ENCODE assay signal across 9 cellular contexts in the genomic region with DNA sequence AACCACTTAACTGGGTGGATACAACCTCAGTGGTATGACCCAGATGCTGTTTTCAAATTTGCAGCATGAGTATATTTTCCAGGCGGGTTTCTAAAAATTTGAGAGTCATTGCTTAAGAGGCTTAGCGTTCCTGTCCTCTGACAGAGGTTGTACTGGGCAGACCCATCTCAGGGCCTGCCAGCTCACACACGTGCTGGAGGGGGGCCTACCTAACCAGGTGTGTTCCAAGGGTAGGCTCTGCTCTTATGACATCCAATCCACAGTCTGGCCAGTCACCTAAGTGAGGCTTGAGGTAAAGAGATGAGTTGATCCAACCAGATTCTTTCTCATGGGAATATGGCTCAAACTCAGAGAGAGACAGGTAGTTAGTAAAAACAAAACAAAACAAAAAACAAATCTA. TPM values are rescaled to one million over a fixed set of nuclear protein-coding genes. Genes with fewer than 3 reads are reported as not detected.
A peak's percentile ranks its signal among the peaks of the same experiment; 100 is the strongest.
DNase-seq lines count a peak whose midpoint lies in the region; ATAC-seq, FAIRE-seq and TF ChIP-seq lines count a peak whose summit lies in the region.
"Had no signal": no experiment of that assay in that cellular context is flagged by ENCODE, and none has a peak within 500 bp of the region (broad histone marks: within the 10 kb centered on the region; RNA-seq: fewer than 3 reads in every experiment).

No MANE protein-coding gene starts in this region.

- no peak for ATAC-seq in CD4-positive, alpha-beta T cell (ENCODE audit: poor library complexity)
- no peak for ATAC-seq in HG02852 (IDR thresholded peaks at IDR 0.05; ENCODE audit: unreplicated experiment)
- no peak for ATAC-seq in sciatic nerve

- no peaks in the 10 kb centered on the region for H3K9me2 ChIP-seq in Karpas-422 (replicated peaks; ENCODE audit: insufficient read depth, low read length)

- TF ChIP-seq CTCF in CD4-positive, alpha-beta T cell (IDR thresholded peaks at IDR 0.05): no peak
- TF ChIP-seq CTCF in dorsolateral prefrontal cortex (IDR thresholded peaks at IDR 0.05 in 54 of 56, conservative IDR thresholded peaks at IDR 0.05 in 2 of 56; ENCODE audit: low read depth in 1 of 56, partially characterized antibody in 56 of 56): no peak
- TF ChIP-seq CTCF in neural crest cell (conservative IDR thresholded peaks at IDR 0.05): no peak

- H2AFZ ChIP-seq in Karpas-422 (ENCODE audit: low read length): no peak overlapping the region

- CTCF ChIA-PET in CD4-positive, alpha-beta T cell (lab: Charles Lee): interaction anchor here (1.9 to 2.1 kb wide), 2 partner anchors 44 to 116 kb away, joined by 4 to 7 read pairs; no protein-coding TSS in a partner anchor

- peak overlapping the region; percentile 98 for H3K27ac ChIP-seq in CD4-positive, alpha-beta T cell (ENCODE audit: low read depth, low read length)
- H3K27ac ChIP-seq in Karpas-422 (ENCODE audit: low read length) (peak overlapping the region; percentile 55; the same call in 1 of the 2 replicates), dorsolateral prefrontal cortex (peak overlapping the region in 26 of 59 donors; percentile 92 to 100 (median 98))

- H3K9me3 ChIP-seq in CD4-positive, alpha-beta T cell (ENCODE audit: control insufficient read depth, low read length): no peaks in the 10 kb centered on the region
- H3K9me3 ChIP-seq in Karpas-422 (ENCODE audit: low read length): no peaks in the 10 kb centered on the region

- peaks cover 50% of the 10 kb centered on the region for H3K36me3 Mint-ChIP-seq in CD4-positive, alpha-beta T cell (ENCODE audit: low read depth)
- peaks cover 18% of the 10 kb centered on the region for H3K36me3 Mint-ChIP-seq in neural crest cell (ENCODE audit: low read depth)

- H3K4me1 Mint-ChIP-seq in CD4-positive, alpha-beta T cell (ENCODE audit: low read depth): peaks cover 38% of the 10 kb centered on the region
- H3K4me1 Mint-ChIP-seq in neural crest cell: peaks cover 27% of the 10 kb centered on the region

- peak overlapping the region; percentile 100 for H3K27ac Mint-ChIP-seq in CD4-positive, alpha-beta T cell
- no peak overlapping the region for H3K27ac Mint-ChIP-seq in neural crest cell (ENCODE audit: unreplicated experiment)

- H3K9me3 Mint-ChIP-seq in CD4-positive, alpha-beta T cell: no peaks in the 10 kb centered on the region
- no peaks in the 10 kb centered on the region for H3K9me3 Mint-ChIP-seq in neural crest cell

- POLR2A ChIA-PET in CD4-positive, alpha-beta T cell (lab: Charles Lee): interaction anchor here (1.7 to 4.0 kb wide), 3 partner anchors 80 to 408 kb away, joined by 4 to 74 read pairs (median 9); no protein-coding TSS in a partner anchor

- no peaks in the 10 kb centered on the region for H3K27me3 ChIP-seq in CD4-positive, alpha-beta T cell (ENCODE audit: control insufficient read depth, insufficient read depth, low read length)
- H3K27me3 ChIP-seq in Karpas-422 (ENCODE audit: low read length) (no peaks in the 10 kb centered on the region), dorsolateral prefrontal cortex (no peaks in the 10 kb centered on the region)

- peaks cover 16% of the 10 kb centered on the region; the same call in 1 of the 2 replicates for H3K36me3 ChIP-seq in Karpas-422 (ENCODE audit: insufficient read depth, low read length)

- peak overlapping the region; percentile 98 for H3K4me3 Mint-ChIP-seq in CD4-positive, alpha-beta T cell
- peak overlapping the region; percentile 100 for H3K4me3 Mint-ChIP-seq in neural crest cell

- H3K4me2 ChIP-seq in Karpas-422 (ENCODE audit: low read depth, low read length, poor library complexity, severe bottlenecking): peak overlapping the region; percentile 83

- H3K79me2 ChIP-seq in Karpas-422 (ENCODE audit: low read length): peaks cover 81% of the 10 kb centered on the region

- peaks cover 31% of the 10 kb centered on the region for H3K4me1 ChIP-seq in Karpas-422 (ENCODE audit: low read length)

- H4K20me1 ChIP-seq in Karpas-422 (ENCODE audit: insufficient read depth, low read depth, low read length): no peaks in the 10 kb centered on the region

- H3K27me3 Mint-ChIP-seq in CD4-positive, alpha-beta T cell: no peaks in the 10 kb centered on the region
- H3K27me3 Mint-ChIP-seq in neural crest cell (ENCODE audit: low read depth): no peaks in the 10 kb centered on the region

- TF ChIP-seq POLR2A in GM12891 (IDR thresholded peaks at IDR 0.05; ENCODE audit: low read depth, low read length): no peak

- intact Hi-C loops in CD4-positive, alpha-beta T cell (cut with DNase I, micrococcal nuclease): loop anchor here in 1 of 2 experiments (5.0 to 10.0 kb wide), 2 partner anchors 77 to 1235 kb away; a partner anchor contains a TSS
- intact Hi-C loops in dorsolateral prefrontal cortex (cut with DNase I) (loop anchor here (5.0 kb wide), 2 partner anchors 47 to 117 kb away; no protein-coding TSS in a partner anchor), sciatic nerve (cut with DNase I) (loop anchor here (10.0 kb wide), 1 partner anchor 115 kb away; no protein-coding TSS in a partner anchor)

- no peak for DNase-seq in CD4-positive, alpha-beta T cell
- DNase-seq in Karpas-422 (no peak), dorsolateral prefrontal cortex (no peak), neural crest cell (ENCODE audit: low read depth, low spot score) (no peak), GM12891 (ENCODE audit: insufficient read length, low spot score) (no peak), SIG-M5 treated with dmso at 0.1 percent for 504 hours (lab: John Stamatoyannopoulos, UW; ENCODE audit: unreplicated experiment) (no peak), sciatic nerve (ENCODE audit: low spot score) (no peak)
- DNase-seq: NCI-H1436 treated with DMSO at 0.1 percent for 48 hours had no signal

- H3K9ac ChIP-seq in Karpas-422 (ENCODE audit: low read length): peak overlapping the region; percentile 80

- FAIRE-seq in GM12891 (lab: Jason Lieb, UNC): no peak

- H3K4me3 ChIP-seq in Karpas-422 (ENCODE audit: low read length) (peak overlapping the region; percentile 90), dorsolateral prefrontal cortex (peak overlapping the region in 53 of 59 donors; percentile 71 to 99 (median 90))

TF ChIP-seq in GM12891, 5 proteins besides CTCF, POLR2A, EP300 and RAD21:
- no peak for TF ChIP-seq TAF1 (IDR thresholded peaks at IDR 0.05; ENCODE audit: low read depth, low read length)
- no peak for TF ChIP-seq POU2F2 (IDR thresholded peaks at IDR 0.05; ENCODE audit: low read depth, low read length)
- TF ChIP-seq SPI1 (IDR thresholded peaks at IDR 0.05; ENCODE audit: low read depth, low read length): no peak
- no peak for TF ChIP-seq POLR2AphosphoS5 (IDR thresholded peaks at IDR 0.05; ENCODE audit: low read depth, low read length)
- TF ChIP-seq PAX5 (IDR thresholded peaks at IDR 0.05; ENCODE audit: insufficient read depth, low read length, severe bottlenecking): no peak
TF ChIP-seq in GM12891: peak in this region for 0.

RNA-seq across cellular contexts. Expression of gene LYRM4, which starts 1.3 kb away (rescaled TPM):
- total RNA-seq in CD4-positive, alpha-beta T cell: 10 to 100 TPM; 24.8 to 28.1 TPM
- total RNA-seq in Karpas-422 (2014; rRNA removed; shearing (Covaris generic); ENCODE audit: low replicate concordance): 22.6 and 50.5 TPM in 2 replicates
- total RNA-seq in dorsolateral prefrontal cortex (10 to 100 TPM; 23.8 to 53.4 (median 36.9) TPM), neural crest cell (39.3 and 46.3 TPM in 2 replicates), sciatic nerve (21.7 TPM)
- polyA plus RNA-seq in GM12891 (2012; ENCODE audit: low read depth, missing spikeins): 31.0 TPM

RNA-seq across cellular contexts. Expression of gene FARS2, which starts 1.9 kb away (rescaled TPM):
- total RNA-seq in CD4-positive, alpha-beta T cell: 10 to 100 TPM; 12.6 to 12.8 TPM
- total RNA-seq in Karpas-422 (2014; rRNA removed; shearing (Covaris generic); ENCODE audit: low replicate concordance): 9.0 and 16.0 TPM in 2 replicates
- 10 to 100 TPM; 16.9 to 38.4 (median 25.4) TPM for total RNA-seq in dorsolateral prefrontal cortex
- 21.1 and 23.3 TPM in 2 replicates for total RNA-seq in neural crest cell
- polyA plus RNA-seq in GM12891 (2012; ENCODE audit: low read depth, missing spikeins): 13.9 TPM
- 17.8 TPM for total RNA-seq in sciatic nerve
